Comparison of ENCODE assay signal across 1 cellular context in the genomic region with DNA sequence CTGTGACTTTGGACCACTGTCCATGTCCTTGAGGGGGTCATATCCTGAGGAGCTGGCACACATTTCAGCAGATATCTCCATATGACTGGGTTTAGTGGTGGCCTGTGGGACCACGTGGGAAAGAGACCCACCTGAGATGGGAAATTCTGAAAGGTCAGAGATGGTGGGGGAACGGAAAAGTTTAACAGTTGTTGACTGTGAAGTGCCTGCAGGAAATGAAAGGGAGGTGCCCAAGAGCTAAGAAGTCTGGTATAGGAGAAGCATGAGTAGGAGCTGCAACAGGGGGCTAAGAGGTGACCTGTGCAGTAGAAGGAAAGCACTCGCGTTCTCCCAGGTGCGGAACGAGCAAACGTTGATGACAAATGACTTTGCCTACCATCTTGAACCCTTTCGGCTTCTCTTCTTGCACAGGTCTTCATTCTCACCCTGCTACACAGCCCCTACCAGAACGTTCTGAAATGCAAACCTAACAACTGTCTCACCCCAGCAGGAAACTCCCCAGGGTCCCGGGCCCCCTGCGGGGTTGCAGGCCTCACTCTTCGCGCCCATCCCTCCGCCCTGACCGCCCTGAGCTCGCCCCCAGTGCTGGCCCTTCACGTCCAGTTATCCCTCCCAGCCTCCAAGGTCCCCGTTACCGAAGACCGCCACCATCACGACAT.
TF ChIP-seq lines count a peak whose summit lies in the region.

No MANE protein-coding gene starts in this region.

TF ChIP-seq in GM12878, 131 proteins besides CTCF, POLR2A, EP300 and RAD21:
- no peak for TF ChIP-seq ZNF207 (IDR thresholded peaks at IDR 0.05; ENCODE audit: borderline replicate concordance)
- TF ChIP-seq, protein P1, sequence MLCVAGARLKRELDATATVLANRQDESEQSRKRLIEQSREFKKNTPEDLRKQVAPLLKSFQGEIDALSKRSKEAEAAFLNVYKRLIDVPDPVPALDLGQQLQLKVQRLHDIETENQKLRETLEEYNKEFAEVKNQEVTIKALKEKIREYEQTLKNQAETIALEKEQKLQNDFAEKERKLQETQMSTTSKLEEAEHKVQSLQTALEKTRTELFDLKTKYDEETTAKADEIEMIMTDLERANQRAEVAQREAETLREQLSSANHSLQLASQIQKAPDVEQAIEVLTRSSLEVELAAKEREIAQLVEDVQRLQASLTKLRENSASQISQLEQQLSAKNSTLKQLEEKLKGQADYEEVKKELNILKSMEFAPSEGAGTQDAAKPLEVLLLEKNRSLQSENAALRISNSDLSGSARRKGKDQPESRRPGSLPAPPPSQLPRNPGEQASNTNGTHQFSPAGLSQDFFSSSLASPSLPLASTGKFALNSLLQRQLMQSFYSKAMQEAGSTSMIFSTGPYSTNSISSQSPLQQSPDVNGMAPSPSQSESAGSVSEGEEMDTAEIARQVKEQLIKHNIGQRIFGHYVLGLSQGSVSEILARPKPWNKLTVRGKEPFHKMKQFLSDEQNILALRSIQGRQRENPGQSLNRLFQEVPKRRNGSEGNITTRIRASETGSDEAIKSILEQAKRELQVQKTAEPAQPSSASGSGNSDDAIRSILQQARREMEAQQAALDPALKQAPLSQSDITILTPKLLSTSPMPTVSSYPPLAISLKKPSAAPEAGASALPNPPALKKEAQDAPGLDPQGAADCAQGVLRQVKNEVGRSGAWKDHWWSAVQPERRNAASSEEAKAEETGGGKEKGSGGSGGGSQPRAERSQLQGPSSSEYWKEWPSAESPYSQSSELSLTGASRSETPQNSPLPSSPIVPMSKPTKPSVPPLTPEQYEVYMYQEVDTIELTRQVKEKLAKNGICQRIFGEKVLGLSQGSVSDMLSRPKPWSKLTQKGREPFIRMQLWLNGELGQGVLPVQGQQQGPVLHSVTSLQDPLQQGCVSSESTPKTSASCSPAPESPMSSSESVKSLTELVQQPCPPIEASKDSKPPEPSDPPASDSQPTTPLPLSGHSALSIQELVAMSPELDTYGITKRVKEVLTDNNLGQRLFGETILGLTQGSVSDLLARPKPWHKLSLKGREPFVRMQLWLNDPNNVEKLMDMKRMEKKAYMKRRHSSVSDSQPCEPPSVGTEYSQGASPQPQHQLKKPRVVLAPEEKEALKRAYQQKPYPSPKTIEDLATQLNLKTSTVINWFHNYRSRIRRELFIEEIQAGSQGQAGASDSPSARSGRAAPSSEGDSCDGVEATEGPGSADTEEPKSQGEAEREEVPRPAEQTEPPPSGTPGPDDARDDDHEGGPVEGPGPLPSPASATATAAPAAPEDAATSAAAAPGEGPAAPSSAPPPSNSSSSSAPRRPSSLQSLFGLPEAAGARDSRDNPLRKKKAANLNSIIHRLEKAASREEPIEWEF (IDR thresholded peaks at IDR 0.05; ENCODE audit: insufficient replicate concordance, low read depth, low read length), result no peak
- TF ChIP-seq BHLHE40 (IDR thresholded peaks at IDR 0.05; ENCODE audit: borderline replicate concordance in 1 of 2, low read depth in 2 of 2, low read length in 1 of 2), result no peak
- no peak for TF ChIP-seq TCF7 (IDR thresholded peaks at IDR 0.05; ENCODE audit: borderline replicate concordance)
- no peak for TF ChIP-seq PAX5 (IDR thresholded peaks at IDR 0.05; ENCODE audit: borderline replicate concordance, low read depth, low read length)
- TF ChIP-seq BCL11A (IDR thresholded peaks at IDR 0.05; ENCODE audit: low read depth, low read length), result no peak
- TF ChIP-seq, protein P2, sequence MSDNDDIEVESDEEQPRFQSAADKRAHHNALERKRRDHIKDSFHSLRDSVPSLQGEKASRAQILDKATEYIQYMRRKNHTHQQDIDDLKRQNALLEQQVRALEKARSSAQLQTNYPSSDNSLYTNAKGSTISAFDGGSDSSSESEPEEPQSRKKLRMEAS (IDR thresholded peaks at IDR 0.05; ENCODE audit: low read depth, low read length), result no peak
- no peak for TF ChIP-seq SUPT20H (IDR thresholded peaks at IDR 0.05; ENCODE audit: borderline replicate concordance, control insufficient read depth, low read depth, low read length)
- TF ChIP-seq TCF12 (IDR thresholded peaks at IDR 0.05; ENCODE audit: low read depth, low read length), result no peak
- TF ChIP-seq RELA (IDR thresholded peaks at IDR 0.05; ENCODE audit: borderline replicate concordance, partially characterized antibody), result no peak
- TF ChIP-seq DPF2 (IDR thresholded peaks at IDR 0.05), result no peak
- TF ChIP-seq ZNF274 (IDR thresholded peaks at IDR 0.05; ENCODE audit: insufficient read depth, insufficient read length), result no peak
- TF ChIP-seq, protein P3, sequence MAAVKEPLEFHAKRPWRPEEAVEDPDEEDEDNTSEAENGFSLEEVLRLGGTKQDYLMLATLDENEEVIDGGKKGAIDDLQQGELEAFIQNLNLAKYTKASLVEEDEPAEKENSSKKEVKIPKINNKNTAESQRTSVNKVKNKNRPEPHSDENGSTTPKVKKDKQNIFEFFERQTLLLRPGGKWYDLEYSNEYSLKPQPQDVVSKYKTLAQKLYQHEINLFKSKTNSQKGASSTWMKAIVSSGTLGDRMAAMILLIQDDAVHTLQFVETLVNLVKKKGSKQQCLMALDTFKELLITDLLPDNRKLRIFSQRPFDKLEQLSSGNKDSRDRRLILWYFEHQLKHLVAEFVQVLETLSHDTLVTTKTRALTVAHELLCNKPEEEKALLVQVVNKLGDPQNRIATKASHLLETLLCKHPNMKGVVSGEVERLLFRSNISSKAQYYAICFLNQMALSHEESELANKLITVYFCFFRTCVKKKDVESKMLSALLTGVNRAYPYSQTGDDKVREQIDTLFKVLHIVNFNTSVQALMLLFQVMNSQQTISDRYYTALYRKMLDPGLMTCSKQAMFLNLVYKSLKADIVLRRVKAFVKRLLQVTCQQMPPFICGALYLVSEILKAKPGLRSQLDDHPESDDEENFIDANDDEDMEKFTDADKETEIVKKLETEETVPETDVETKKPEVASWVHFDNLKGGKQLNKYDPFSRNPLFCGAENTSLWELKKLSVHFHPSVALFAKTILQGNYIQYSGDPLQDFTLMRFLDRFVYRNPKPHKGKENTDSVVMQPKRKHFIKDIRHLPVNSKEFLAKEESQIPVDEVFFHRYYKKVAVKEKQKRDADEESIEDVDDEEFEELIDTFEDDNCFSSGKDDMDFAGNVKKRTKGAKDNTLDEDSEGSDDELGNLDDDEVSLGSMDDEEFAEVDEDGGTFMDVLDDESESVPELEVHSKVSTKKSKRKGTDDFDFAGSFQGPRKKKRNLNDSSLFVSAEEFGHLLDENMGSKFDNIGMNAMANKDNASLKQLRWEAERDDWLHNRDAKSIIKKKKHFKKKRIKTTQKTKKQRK (IDR thresholded peaks at IDR 0.05; ENCODE audit: low read depth, low read length), result no peak
- TF ChIP-seq TBL1XR1 (IDR thresholded peaks at IDR 0.05; ENCODE audit: low read depth, low read length), result no peak
- TF ChIP-seq EZH2 (IDR thresholded peaks at IDR 0.05; ENCODE audit: borderline replicate concordance, control insufficient read depth, low read depth, low read length), result no peak
- TF ChIP-seq PAX8 (IDR thresholded peaks at IDR 0.05), result no peak
- TF ChIP-seq CHD2 (IDR thresholded peaks at IDR 0.05; ENCODE audit: borderline replicate concordance, low read depth, low read length), result no peak
- no peak for TF ChIP-seq CHD1 (IDR thresholded peaks at IDR 0.05; ENCODE audit: low read depth, low read length)
- TF ChIP-seq TAF1 (IDR thresholded peaks at IDR 0.05; ENCODE audit: borderline replicate concordance, low read depth, low read length), result no peak
TF ChIP-seq in GM12878: peak in this region for 0.
